ENCODE assay signal across 8 cellular contexts in genomic region chr22:20116951-20117645, GRCh38. TPM values are rescaled to one million over a fixed set of nuclear protein-coding genes. Genes with fewer than 3 reads are reported as not detected.
DNase-seq lines count a peak whose midpoint lies in the region; ATAC-seq, FAIRE-seq and TF ChIP-seq lines count a peak whose summit lies in the region.

TRMT2A (minus strand) TSS chr22:20117226; CDS start chr22:20116906, 320 bp downstream.

- WGBS in psoas muscle, 3 donors = 0 to 1% (median 0%) methylated on average over 50 to 93 of the region's 93 CpGs

- TF ChIP-seq CTCF in GM13976 (IDR thresholded peaks at IDR 0.05; ENCODE audit: borderline replicate concordance, control extremely low read depth, extremely low read depth, insufficient read depth, missing control alignments) (no peak), psoas muscle (IDR thresholded peaks at IDR 0.05) (no peak)

- in situ Hi-C loops in GM13976 (cut with MboI; ENCODE audit: low sequenced_read_pairs, unreplicated experiment) = no loop called here

- H3K27ac ChIP-seq in psoas muscle = peak within 1 kb of the TSS; percentile 86

- DNase-seq in GM13976 (ENCODE audit: low spot score) = peak; percentile 99
- DNase-seq in NCI-H146 treated with DMSO at 0.1 percent for 48 hours (lab: John Stamatoyannopoulos, UW; ENCODE audit: unreplicated experiment) = peak; percentile 77
- peak; percentile 87 for DNase-seq in amniotic stem cell (lab: John Stamatoyannopoulos, UW)
- peak; percentile 99 for DNase-seq in left ventricle myocardium superior
- peak; percentile 99 for DNase-seq in psoas muscle
- peak; percentile 100 for DNase-seq in urothelium cell line (ENCODE audit: low spot score)

- peak; percentile 98 for FAIRE-seq in urothelium cell line (lab: Jason Lieb, UNC)

- intact Hi-C loops in T-helper 1 cell treated with Interleukin-12 subunit alpha and Interleukin-12 subunit beta and Interleukin-4 antibody, amounts not matched to agents 30 ng/mL and 1 ng/mL, for 36 hours (cut with micrococcal nuclease) = loop anchor here (1.0 to 5.0 kb wide), 12 partner anchors 14 to 995 kb away; partner anchors contain the start of genes ARVCF, DGCR2, DGCR6L and DGCR8
- intact Hi-C loops in left ventricle myocardium superior (cut with micrococcal nuclease) = no loop called here
- intact Hi-C loops in psoas muscle (cut with DNase I) = loop anchor here (5.0 kb wide), 2 partner anchors 35 to 95 kb away; partner anchors contain the start of genes DGCR8 (in 1 of the 2) and TANGO2 (in 1 of the 2)

- peak within 1 kb of the TSS; percentile 92 for H3K4me3 ChIP-seq in psoas muscle

- no peaks in the 10 kb centered on the region for H3K27me3 ChIP-seq in psoas muscle (ENCODE audit: insufficient read depth in 3 of 3, low read length in 2 of 3)

- H3K4me1 ChIP-seq in psoas muscle = peaks cover 30% of the 10 kb centered on the region

- ATAC-seq in HG02870 (IDR thresholded peaks at IDR 0.05; ENCODE audit: unreplicated experiment) (peak; percentile 73), left ventricle myocardium superior (peak; percentile 92), psoas muscle (peak; percentile 91 to 93 (median 92))

- no peaks in the 10 kb centered on the region for H3K9me3 ChIP-seq in psoas muscle

- H3K36me3 ChIP-seq in psoas muscle (ENCODE audit: insufficient read depth in 1 of 2, low read depth in 1 of 2) = peaks cover 5 to 61% of the 10 kb centered on the region in 2 donors

RNA-seq across cellular contexts. Expression of gene TRMT2A, which starts in this region (rescaled TPM):
- total RNA-seq in T-helper 1 cell treated with Interleukin-12 subunit alpha and Interleukin-12 subunit beta and Interleukin-4 antibody, amounts not matched to agents 30 ng/mL and 1 ng/mL, for 36 hours = 111 and 113 TPM in 2 replicates
- total RNA-seq in left ventricle myocardium superior (28.5 TPM), psoas muscle (10 to 100 TPM; 20.5 to 34.1 (median 24.9) TPM)
- 10 to 100 TPM; 20.8 to 32.4 (median 31.6) TPM for polyA plus RNA-seq in psoas muscle

Comparison
In these comparisons a context has a peak if more than half of its experiments do, and no peak if none do; other contexts are left out.
1. Peak in every context shown above with its lines: DNase-seq, ATAC-seq, H3K4me3 ChIP-seq and H3K27ac ChIP-seq.